In genomic region chr12:71178162-71178561, GRCh38 we compare ENCODE assay signal across 22 cellular contexts. TPM values are rescaled to one million over a fixed set of nuclear protein-coding genes. Genes with fewer than 3 reads are reported as not detected.
"Had no signal": no experiment of that assay in that cellular context is flagged by ENCODE, and none has a peak within 500 bp of the region (broad histone marks: within the 10 kb centered on the region; RNA-seq: fewer than 3 reads in every experiment).

No MANE protein-coding gene starts in this region.

- H3K4me3 ChIP-seq: SJSA1, SK-N-MC had no signal

- H3K9ac ChIP-seq: KMS-11 had no signal

- DNase-seq: IMR-90, Kasumi-1, MM.1S, NCI-H1092 treated with DMSO at 0.1 percent for 48 hours, NCI-H1436 treated with DMSO at 0.1 percent for 48 hours, NCI-H1694, NCI-H2029, NCI-H2081 treated with DMSO at 0.1 percent for 48 hours, NCI-H2171, NCI-H226, NCI-H446, NCI-H510A, NCI-H524 treated with DMSO at 0.1 percent for 48 hours, NCI-H69, NCI-H774, RPMI8226, SHP77 treated with DMSO at 0.1 percent for 48 hours had no signal

- H3K27ac ChIP-seq: KMS-11, SJSA1, SK-N-MC had no signal

- H3K36me3 ChIP-seq: SJSA1 had no signal

- FAIRE-seq: RCC 7860 had no signal

- H3K4me2 ChIP-seq: KMS-11 had no signal

- H3K9me3 ChIP-seq: SJSA1 had no signal

- H3K27me3 ChIP-seq: SJSA1 had no signal

RNA-seq across cellular contexts. Expression of gene TSPAN8, which starts 20.4 kb away (rescaled TPM):
- total RNA-seq: IMR-90, M059J, SJSA1 had no signal
- polyA plus RNA-seq: IMR-90 had no signal
